In the genomic region with DNA sequence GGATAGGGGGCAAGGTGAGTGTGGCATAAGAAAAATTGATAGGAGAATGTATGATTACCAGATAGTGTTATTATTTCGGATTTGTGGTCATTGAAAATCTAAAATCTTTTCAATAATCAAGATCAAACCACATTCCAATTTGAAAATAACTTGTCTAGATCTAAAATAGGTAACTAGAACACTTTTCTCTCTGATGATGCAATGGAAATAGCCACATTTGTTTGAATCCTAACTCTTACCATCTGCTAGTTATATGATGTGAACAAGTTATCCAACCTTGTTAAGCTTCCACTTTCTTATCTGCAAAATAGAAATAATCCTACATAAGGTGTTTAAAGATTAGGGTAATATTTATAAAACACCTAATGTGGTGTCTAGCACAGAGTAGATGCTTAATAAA, we compare ENCODE assay signal across 1 cellular context.
TF ChIP-seq lines count a peak whose summit lies in the region.

No MANE protein-coding gene starts in this region.

TF ChIP-seq in A549, 52 proteins besides CTCF, POLR2A, EP300 and RAD21:
- TF ChIP-seq, protein P1, sequence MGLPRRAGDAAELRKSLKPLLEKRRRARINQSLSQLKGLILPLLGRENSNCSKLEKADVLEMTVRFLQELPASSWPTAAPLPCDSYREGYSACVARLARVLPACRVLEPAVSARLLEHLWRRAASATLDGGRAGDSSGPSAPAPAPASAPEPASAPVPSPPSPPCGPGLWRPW (IDR thresholded peaks at IDR 0.05) = no peak
- TF ChIP-seq TFCP2L1 (CRISPR knock-in tag; IDR thresholded peaks at IDR 0.05) = no peak
- no peak for TF ChIP-seq KDM5A (IDR thresholded peaks at IDR 0.05)
- TF ChIP-seq MAZ (IDR thresholded peaks at IDR 0.05; ENCODE audit: borderline replicate concordance, low read depth, low read length) = no peak
- TF ChIP-seq, protein P2, sequence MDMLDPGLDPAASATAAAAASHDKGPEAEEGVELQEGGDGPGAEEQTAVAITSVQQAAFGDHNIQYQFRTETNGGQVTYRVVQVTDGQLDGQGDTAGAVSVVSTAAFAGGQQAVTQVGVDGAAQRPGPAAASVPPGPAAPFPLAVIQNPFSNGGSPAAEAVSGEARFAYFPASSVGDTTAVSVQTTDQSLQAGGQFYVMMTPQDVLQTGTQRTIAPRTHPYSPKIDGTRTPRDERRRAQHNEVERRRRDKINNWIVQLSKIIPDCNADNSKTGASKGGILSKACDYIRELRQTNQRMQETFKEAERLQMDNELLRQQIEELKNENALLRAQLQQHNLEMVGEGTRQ (IDR thresholded peaks at IDR 0.05) = no peak
- no peak for TF ChIP-seq ESRRA (IDR thresholded peaks at IDR 0.05; ENCODE audit: borderline replicate concordance, low read length)
- TF ChIP-seq EHF (CRISPR knock-in tag; IDR thresholded peaks at IDR 0.05) = no peak
- TF ChIP-seq SMC3 (IDR thresholded peaks at IDR 0.05) = no peak
- no peak for TF ChIP-seq HDAC2 (IDR thresholded peaks at IDR 0.05)
- TF ChIP-seq ZC3H11A (IDR thresholded peaks at IDR 0.05) = no peak
- TF ChIP-seq CBX8 (IDR thresholded peaks at IDR 0.05) = no peak
- no peak for TF ChIP-seq CHD4 (IDR thresholded peaks at IDR 0.05; ENCODE audit: borderline replicate concordance)
- TF ChIP-seq ZSCAN20 (CRISPR knock-in tag; IDR thresholded peaks at IDR 0.05) = no peak
- no peak for TF ChIP-seq CHD2 (IDR thresholded peaks at IDR 0.05; ENCODE audit: low read length, partially characterized antibody)
